Comparison of ENCODE assay signal across 1 cellular context in genomic region chr12:16606936-16607335, GRCh38.
TF ChIP-seq lines count a peak whose summit lies in the region.

No MANE protein-coding gene starts in this region.

TF ChIP-seq in WTC11, 78 proteins besides CTCF, POLR2A, EP300 and RAD21 (continued from another document):
- no peak for TF ChIP-seq AR (CRISPR knock-in tag; IDR thresholded peaks at IDR 0.05)
